ENCODE assay signal across 17 cellular contexts in genomic region chr3:63727248-63727647, GRCh38.
"Had no signal": no experiment of that assay in that cellular context is flagged by ENCODE, and none has a peak within 500 bp of the region (broad histone marks: within the 10 kb centered on the region; RNA-seq: fewer than 3 reads in every experiment).

No MANE protein-coding gene starts in this region.

- H3K4me1 ChIP-seq: parathyroid adenoma, prostate gland, right lobe of liver, suprapubic skin, thyroid gland, vagina had no signal

- H3K36me3 ChIP-seq: prostate gland, right lobe of liver, suprapubic skin, thyroid gland, vagina had no signal

- H3K79me2 ChIP-seq: parathyroid adenoma had no signal

- ATAC-seq: esophagus mucosa; naive thymus-derived CD4-positive, alpha-beta T cell; right lobe of liver; stimulated activated naive CD8-positive, alpha-beta T cell treated with anti-CD3 and anti-CD28 coated beads, Interleukin-15, Interleukin-2, amounts not matched to agents 100 U/mL and 50 U/mL, for 24 hours had no signal

- H3K27ac ChIP-seq: dorsolateral prefrontal cortex, parathyroid adenoma, prostate gland, right lobe of liver, skin epidermis, suprapubic skin, thyroid gland, vagina had no signal

- H3K9ac ChIP-seq: parathyroid adenoma had no signal

- H3K27me3 ChIP-seq: dorsolateral prefrontal cortex, right lobe of liver, suprapubic skin, thyroid gland, vagina had no signal

- H3K4me3 ChIP-seq: dorsolateral prefrontal cortex, prostate gland, right lobe of liver, skin epidermis, suprapubic skin, thyroid gland, vagina had no signal

- H3K9me3 ChIP-seq: prostate gland, right lobe of liver, suprapubic skin, thyroid gland, vagina had no signal

- H2AFZ ChIP-seq: parathyroid adenoma had no signal

- DNase-seq: cortex of kidney; dorsolateral prefrontal cortex; effector CD8-positive, alpha-beta T cell; immature natural killer cell; naive thymus-derived CD4-positive, alpha-beta T cell; nephron progenitor cell; retina; right lobe of liver; stimulated activated CD4-positive, alpha-beta T cell treated with anti-CD3 and anti-CD28 coated beads, Interleukin-2, amount 100 ng/mL, for 24 hours; stimulated activated naive CD8-positive, alpha-beta T cell treated with anti-CD3 and anti-CD28 coated beads, Interleukin-15, Interleukin-2, amounts not matched to agents 100 U/mL and 50 U/mL, for 24 hours; thyroid gland had no signal
